Comparison of ENCODE assay signal across 24 cellular contexts in genomic region chr14:85483652-85484051, GRCh38. TPM values are rescaled to one million over a fixed set of nuclear protein-coding genes. Genes with fewer than 3 reads are reported as not detected.
A peak's percentile ranks its signal among the peaks of the same experiment; 100 is the strongest.
DNase-seq lines count a peak whose midpoint lies in the region; ATAC-seq and TF ChIP-seq lines count a peak whose summit lies in the region.
"Had no signal": no experiment of that assay in that cellular context is flagged by ENCODE, and none has a peak within 500 bp of the region (broad histone marks: within the 10 kb centered on the region; RNA-seq: fewer than 3 reads in every experiment).

No MANE protein-coding gene starts in this region.

- H3K4me3 ChIP-seq in ACC112 (ENCODE audit: low read depth, low read length) (no peak overlapping the region), SK-N-MC (no peak overlapping the region), hepatocyte (no peak overlapping the region)
- H3K4me3 ChIP-seq: GM12878, PC-9, SJSA1 had no signal

- TF ChIP-seq CTCF in hepatocyte (IDR thresholded peaks at IDR 0.05; ENCODE audit: poor library complexity), result no peak

- no peaks in the 10 kb centered on the region for H3K9me2 ChIP-seq in hepatocyte (replicated peaks; ENCODE audit: insufficient read depth)

- ATAC-seq in HG03095 (IDR thresholded peaks at IDR 0.05; ENCODE audit: unreplicated experiment) (no peak), HG03039 (IDR thresholded peaks at IDR 0.05; ENCODE audit: unreplicated experiment) (no peak)
- ATAC-seq: GM12878, Right ventricle myocardium inferior had no signal

- H4K20me1 ChIP-seq in hepatocyte (ENCODE audit: insufficient read depth, poor library complexity, severe bottlenecking), result no peaks in the 10 kb centered on the region

- H3K9me3 ChIP-seq in SK-N-MC (ENCODE audit: low read depth, low read length) (no peaks in the 10 kb centered on the region), hepatocyte (ENCODE audit: low read depth) (no peaks in the 10 kb centered on the region)
- H3K9me3 ChIP-seq: SJSA1 had no signal

- peaks cover 10% of the 10 kb centered on the region for H3K4me1 ChIP-seq in ACC112 (ENCODE audit: control insufficient read depth, insufficient read depth, low read length, unreplicated experiment)
- H3K4me1 ChIP-seq in hepatocyte (ENCODE audit: insufficient read depth), result peaks cover 23% of the 10 kb centered on the region

- no peak overlapping the region for H3K9ac ChIP-seq in SK-N-MC (ENCODE audit: insufficient read length)

- H2AFZ ChIP-seq in ACC112 (ENCODE audit: low read length, unreplicated experiment), result peak overlapping the region; percentile 55
- H2AFZ ChIP-seq in hepatocyte, result no peak overlapping the region
- H2AFZ ChIP-seq: PC-9 had no signal

- H3K27me3 ChIP-seq in ACC112 (ENCODE audit: insufficient read depth, low read length), result no peaks in the 10 kb centered on the region
- no peaks in the 10 kb centered on the region for H3K27me3 ChIP-seq in hepatocyte
- H3K27me3 ChIP-seq: SJSA1 had no signal

- no peak overlapping the region for H3K27ac ChIP-seq in ACC112 (ENCODE audit: low read depth, low read length)
- peak overlapping the region; percentile 32; the same call in 1 of the 2 replicates for H3K27ac ChIP-seq in SK-N-MC
- H3K27ac ChIP-seq in hepatocyte, result peak overlapping the region; percentile 50
- H3K27ac ChIP-seq: PC-9, SJSA1 had no signal

- peak overlapping the region; percentile 42 for H3K4me2 ChIP-seq in hepatocyte
- H3K4me2 ChIP-seq: PC-9 had no signal

- H3K79me2 ChIP-seq in ACC112 (ENCODE audit: control insufficient read depth, insufficient read depth, low read length, unreplicated experiment), result no peaks in the 10 kb centered on the region
- H3K79me2 ChIP-seq in hepatocyte, result no peaks in the 10 kb centered on the region

- H3K36me3 ChIP-seq in ACC112 (ENCODE audit: insufficient read depth, low read length), result 0 out of 2 replicates have a peak, but pooled peaks cover 2% of the 10 kb centered on the region
- H3K36me3 ChIP-seq in SK-N-MC (ENCODE audit: insufficient read depth, low read length), result no peaks in the 10 kb centered on the region
- H3K36me3 ChIP-seq in hepatocyte (replicated peaks; ENCODE audit: insufficient read depth, low read depth), result no peaks in the 10 kb centered on the region
- H3K36me3 ChIP-seq: SJSA1 had no signal

- no peak for DNase-seq in SK-N-MC (ENCODE audit: low read depth, low spot score)
- no peak for DNase-seq in hepatocyte (ENCODE audit: low spot score)
- peak; percentile 28 for DNase-seq in retina
- DNase-seq in stimulated activated CD4-positive, alpha-beta T cell treated with anti-CD3 and anti-CD28 coated beads, Interleukin-12 subunit alpha, Interleukin-12 subunit beta, amount 100 ng/mL, for 4 hours, result no peak
- DNase-seq: C1 segment of cervical spinal cord; CD4-positive, alpha-beta memory T cell; DMS 273 treated with DMSO at 0.1 percent for 48 hours; DMS79; EL; GDM1; H7; NCI-H1048; NCI-H1417; NCI-H1694 treated with DMSO at 0.1 percent for 48 hours; NCI-H2081; NCI-H2227 treated with DMSO at 0.1 percent for 48 hours; NCI-H526 treated with DMSO at 0.1 percent for 48 hours; PC-9 had no signal

RNA-seq across cellular contexts. Expression of gene FLRT2, which starts 46.3 kb away (rescaled TPM):
- total RNA-seq in hepatocyte, result 42.3 and 48.0 TPM in 2 replicates
- polyA plus RNA-seq in hepatocyte, result 31.3 and 32.9 TPM in 2 replicates
- polyA plus RNA-seq: CD4-positive, alpha-beta memory T cell; GM12878 had no signal
